ENCODE assay signal across 8 cellular contexts in genomic region chr1:63367218-63368103, GRCh38. TPM values are rescaled to one million over a fixed set of nuclear protein-coding genes. Genes with fewer than 3 reads are reported as not detected.
A peak's percentile ranks its signal among the peaks of the same experiment; 100 is the strongest.
DNase-seq lines count a peak whose midpoint lies in the region; ATAC-seq and TF ChIP-seq lines count a peak whose summit lies in the region.

Gene ALG6, plus strand, starts transcription at chr1:63367627. Its CDS starts 3,351 bp downstream, at chr1:63370978.

- peak within 1 kb of the TSS; percentile 96 for H3K4me3 Mint-ChIP-seq in activated naive CD8-positive, alpha-beta T cell
- H3K4me3 Mint-ChIP-seq in glutamatergic neuron (ENCODE audit: unreplicated experiment) = peak within 1 kb of the TSS; percentile 97

- peaks cover 10% of the 10 kb centered on the region for H3K36me3 Mint-ChIP-seq in activated naive CD8-positive, alpha-beta T cell
- H3K36me3 Mint-ChIP-seq in glutamatergic neuron (ENCODE audit: unreplicated experiment) = peaks cover 9% of the 10 kb centered on the region

- no peaks in the 10 kb centered on the region for H3K27me3 Mint-ChIP-seq in activated naive CD8-positive, alpha-beta T cell
- peaks cover 7% of the 10 kb centered on the region for H3K27me3 Mint-ChIP-seq in glutamatergic neuron (ENCODE audit: unreplicated experiment)

- H3K36me3 ChIP-seq in osteoblast (ENCODE audit: insufficient read depth, low read length) (peaks cover 5% of the 10 kb centered on the region), thoracic aorta (no peaks in the 10 kb centered on the region)

- H3K9me3 ChIP-seq in osteoblast (ENCODE audit: low read depth, low read length) = no peaks in the 10 kb centered on the region
- no peaks in the 10 kb centered on the region for H3K9me3 ChIP-seq in thoracic aorta

- TF ChIP-seq CTCF in GM12864 (IDR thresholded peaks at IDR 0.05; ENCODE audit: low read depth, low read length, missing control alignments) (no peak), glutamatergic neuron (IDR thresholded peaks at IDR 0.05; ENCODE audit: partially characterized antibody, unreplicated experiment) (no peak), osteoblast (IDR thresholded peaks at IDR 0.05; ENCODE audit: extremely low read depth, low read depth, low read length) (no peak), thoracic aorta (IDR thresholded peaks at IDR 0.05) (peak; percentile 5)

- H3K4me3 ChIP-seq in GM12864 (ENCODE audit: low read depth, low read length) (peak within 1 kb of the TSS; percentile 79), osteoblast (ENCODE audit: insufficient read depth, low read length) (peak within 1 kb of the TSS; percentile 92), thoracic aorta (peak within 1 kb of the TSS; percentile 78)

- H2AFZ ChIP-seq in osteoblast (ENCODE audit: low read length) = peak within 1 kb of the TSS; percentile 99

- H3K27ac ChIP-seq in osteoblast (ENCODE audit: low read depth, low read length) (peak within 1 kb of the TSS; percentile 59), thoracic aorta (peak within 1 kb of the TSS; percentile 41 to 59)

- H3K27me3 ChIP-seq in osteoblast (ENCODE audit: insufficient read depth, low read length) = no peaks in the 10 kb centered on the region
- no peaks in the 10 kb centered on the region for H3K27me3 ChIP-seq in thoracic aorta (replicated peaks; ENCODE audit: insufficient read depth)

- peak; percentile 70 for DNase-seq in GM12864 (ENCODE audit: low read depth)
- peak; percentile 85 for DNase-seq in NCI-H1092 treated with DMSO at 0.1 percent for 48 hours (lab: John Stamatoyannopoulos, UW)
- DNase-seq in SKM-1 treated with dmso at 0.1 percent for 144 hours (lab: John Stamatoyannopoulos, UW; ENCODE audit: unreplicated experiment) = peak; percentile 80
- DNase-seq in glutamatergic neuron = peak; percentile 96
- peak; percentile 99 for DNase-seq in osteoblast (ENCODE audit: insufficient read length, low spot score, missing footprints)
- peak; percentile 60 for DNase-seq in thoracic aorta (ENCODE audit: low spot score)

- no peaks in the 10 kb centered on the region for H3K79me2 ChIP-seq in osteoblast (ENCODE audit: insufficient read depth, low read length)

- no peaks in the 10 kb centered on the region for H3K9me3 Mint-ChIP-seq in activated naive CD8-positive, alpha-beta T cell (ENCODE audit: low read depth)
- H3K9me3 Mint-ChIP-seq in glutamatergic neuron (ENCODE audit: unreplicated experiment) = peaks cover 3% of the 10 kb centered on the region

- peak within 1 kb of the TSS; percentile 87 for H3K4me2 ChIP-seq in osteoblast (ENCODE audit: insufficient read depth, low read length)

- ATAC-seq in HG02642 (IDR thresholded peaks at IDR 0.05; ENCODE audit: poor library complexity, unreplicated experiment) (peak; percentile 96), thoracic aorta (ENCODE audit: insufficient number of reproducible peaks, low FRiP score, low read depth) (peak; percentile 85)

- H3K4me1 Mint-ChIP-seq in activated naive CD8-positive, alpha-beta T cell (ENCODE audit: low read depth) = peaks cover 21% of the 10 kb centered on the region
- H3K4me1 Mint-ChIP-seq in glutamatergic neuron (ENCODE audit: low read depth, unreplicated experiment) = peaks cover 2% of the 10 kb centered on the region

- no peaks in the 10 kb centered on the region for H4K20me1 ChIP-seq in osteoblast (ENCODE audit: insufficient read depth, low read length)

- peak within 1 kb of the TSS; percentile 91 for H3K27ac Mint-ChIP-seq in activated naive CD8-positive, alpha-beta T cell
- peak within 1 kb of the TSS; percentile 75 for H3K27ac Mint-ChIP-seq in glutamatergic neuron (ENCODE audit: unreplicated experiment)

- no peaks in the 10 kb centered on the region for H3K4me1 ChIP-seq in osteoblast (ENCODE audit: insufficient read depth, low read length)
- H3K4me1 ChIP-seq in thoracic aorta (ENCODE audit: control insufficient read depth in 1 of 2, low read depth in 2 of 2) = peaks cover 7 to 9% of the 10 kb centered on the region in 2 donors

RNA-seq across cellular contexts. Expression of gene ALG6, which starts in this region (rescaled TPM):
- total RNA-seq in glutamatergic neuron (ENCODE audit: unreplicated experiment) (8.4 TPM), osteoblast (8.3 and 8.8 TPM in 2 replicates), thoracic aorta (1 to 10 TPM; 1.8 to 8.3 TPM)

Comparison
In these comparisons a context has a peak if more than half of its experiments do, and no peak if none do; other contexts are left out.
1. Peak in every context shown above with its lines: DNase-seq, ATAC-seq, H3K4me3 ChIP-seq and H3K27ac ChIP-seq.